8 cellular contexts compared by ENCODE assay signal in the genomic region with DNA sequence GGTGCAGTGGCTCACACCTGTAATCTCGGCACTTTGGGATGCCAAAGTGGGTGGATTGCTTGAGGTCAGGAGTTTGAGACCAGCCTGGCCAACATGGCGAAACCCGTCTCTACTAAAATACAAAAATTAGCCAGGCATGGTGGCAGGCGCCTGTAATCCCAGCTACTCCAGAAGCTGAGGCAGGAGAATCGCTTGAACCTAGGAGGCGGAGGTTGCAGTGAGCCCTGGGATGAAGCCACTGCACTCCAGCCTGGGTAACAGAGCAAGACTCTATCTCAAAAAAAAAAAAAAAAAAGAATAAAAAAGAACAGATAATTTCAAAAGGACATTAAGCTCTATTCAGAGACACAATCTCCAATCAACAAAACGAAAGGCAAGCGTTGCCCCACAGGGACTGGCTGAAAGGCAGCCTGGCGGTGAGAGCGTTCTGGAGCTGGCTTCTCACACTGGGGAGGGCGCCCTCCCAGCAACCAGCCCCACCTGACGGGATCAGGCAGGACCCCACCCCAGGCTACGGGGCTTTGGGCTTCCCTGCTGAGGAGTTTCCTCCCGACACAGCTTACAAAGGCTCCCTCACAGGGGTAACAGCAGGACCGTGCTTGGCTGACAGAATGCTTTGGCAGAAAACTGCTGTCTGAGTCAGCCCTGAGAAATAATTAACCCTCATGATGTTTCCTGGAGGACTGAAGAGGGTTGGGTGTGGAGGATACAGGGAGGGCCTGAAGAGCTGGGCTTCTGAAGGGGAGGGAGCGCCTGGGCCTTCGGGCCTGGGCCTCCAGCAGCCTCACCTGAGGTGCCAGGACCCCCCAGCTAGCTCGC. TPM values are rescaled to one million over a fixed set of nuclear protein-coding genes. Genes with fewer than 3 reads are reported as not detected.
DNase-seq lines count a peak whose midpoint lies in the region; ATAC-seq and TF ChIP-seq lines count a peak whose summit lies in the region.

No MANE protein-coding gene starts in this region.

- peak overlapping the region; percentile 94 for H3K27ac ChIP-seq in breast epithelium
- peak overlapping the region; percentile 77 to 93 (median 90) for H3K27ac ChIP-seq in stomach

- WGBS in stomach, 5 donors, result 24 to 32% (median 28%) methylated on average over 18 of the region's 18 CpGs

- H3K27me3 ChIP-seq in breast epithelium, result no peaks in the 10 kb centered on the region
- no peaks in the 10 kb centered on the region for H3K27me3 ChIP-seq in kidney epithelial cell (ENCODE audit: control insufficient read depth, insufficient read depth, low read length)
- H3K27me3 ChIP-seq in stomach, result no peaks in the 10 kb centered on the region

- TF ChIP-seq POLR2A in breast epithelium (IDR thresholded peaks at IDR 0.05), result no peak
- no peak for TF ChIP-seq POLR2A in stomach (IDR thresholded peaks at IDR 0.05)

- TF ChIP-seq EP300 in stomach (IDR thresholded peaks at IDR 0.05), result no peak

- peaks cover 0 to 5% of the 10 kb centered on the region in 2 donors for H3K4me1 ChIP-seq in breast epithelium
- peaks cover 21 to 44% (median 25%) of the 10 kb centered on the region in 4 donors for H3K4me1 ChIP-seq in stomach

- DNase-seq in DMS79 (lab: John Stamatoyannopoulos, UW) (peak; percentile 81), NCI-H2029 treated with DMSO at 0.1 percent for 48 hours (lab: John Stamatoyannopoulos, UW) (peak; percentile 79), breast epithelium (ENCODE audit: low spot score in 2 of 2) (peak; percentile 56 to 67), kidney epithelial cell (ENCODE audit: low read depth) (peak; percentile 85), stomach (peak; percentile 75), SHP77 treated with DMSO at 0.1 percent for 48 hours (lab: John Stamatoyannopoulos, UW) (no peak)
- no peak for DNase-seq in stimulated activated naive CD8-positive, alpha-beta T cell treated with anti-CD3 and anti-CD28 coated beads, Interleukin-15, Interleukin-2, amounts not matched to agents 100 U/mL and 50 U/mL, for 24 hours

- no peak for ATAC-seq in HG02678 (IDR thresholded peaks at IDR 0.05; ENCODE audit: unreplicated experiment)
- no peak for ATAC-seq in stimulated activated naive CD8-positive, alpha-beta T cell treated with anti-CD3 and anti-CD28 coated beads, Interleukin-15, Interleukin-2, amounts not matched to agents 100 U/mL and 50 U/mL, for 24 hours

- TF ChIP-seq CTCF in breast epithelium (IDR thresholded peaks at IDR 0.05) (peak in 2 of 3 donors; percentile 34 to 42), kidney epithelial cell (IDR thresholded peaks at IDR 0.05; ENCODE audit: insufficient read depth, low read length, poor library complexity, severe bottlenecking) (no peak), stomach (IDR thresholded peaks at IDR 0.05) (peak in 1 of 7 experiments; percentile 19)

- H3K4me3 ChIP-seq in breast epithelium (peak overlapping the region; percentile 43 to 65 (median 48)), kidney epithelial cell (ENCODE audit: low read depth, low read length) (peak overlapping the region; percentile 27), stomach (peak overlapping the region; percentile 31 to 50 (median 38))

- intact Hi-C loops in breast epithelium (cut with DNase I; ENCODE audit: low total_unique reads) (no loop called here), stomach (cut with DNase I; ENCODE audit: low total_unique reads) (no loop called here)

- H3K36me3 ChIP-seq in breast epithelium, result no peaks in the 10 kb centered on the region
- H3K36me3 ChIP-seq in kidney epithelial cell (ENCODE audit: control insufficient read depth, insufficient read depth, low read length), result no peaks in the 10 kb centered on the region
- no peaks in the 10 kb centered on the region for H3K36me3 ChIP-seq in stomach

- no peaks in the 10 kb centered on the region for H3K9me3 ChIP-seq in breast epithelium
- no peaks in the 10 kb centered on the region for H3K9me3 ChIP-seq in stomach

RNA-seq across cellular contexts. Expression of a gene that starts 31.1 kb away (rescaled TPM):
- 100 to 1,000 TPM; 168 to 251 (median 205) TPM for total RNA-seq in breast epithelium
- total RNA-seq in kidney epithelial cell, result 316 and 344 TPM in 2 replicates
- total RNA-seq in stomach, result 100 to 1,000 TPM in 4 of 5 donors, 10 to 100 TPM in 1; 68.9 to 269 (median 130) TPM
- 100 to 1,000 TPM; 169 to 289 (median 267) TPM for polyA plus RNA-seq in stomach

Comparison
In these comparisons a context has a peak if more than half of its experiments do, and no peak if none do; other contexts are left out.
1. DNase-seq: peak in DMS79 (single experiment), NCI-H2029 treated with DMSO at 0.1 percent for 48 hours (single experiment), breast epithelium (2 of 2), kidney epithelial cell (single experiment) and stomach (single experiment); none in stimulated activated naive CD8-positive, alpha-beta T cell treated with anti-CD3 and anti-CD28 coated beads, Interleukin-15, Interleukin-2, amounts not matched to agents 100 U/mL and 50 U/mL, for 24 hours (single experiment) and SHP77 treated with DMSO at 0.1 percent for 48 hours (single experiment).
2. Peak in every context shown above with its lines, with median percentiles within 50 percentile points of each other: H3K4me3 ChIP-seq.